Comparison of ENCODE assay signal across 1 cellular context in the genomic region with DNA sequence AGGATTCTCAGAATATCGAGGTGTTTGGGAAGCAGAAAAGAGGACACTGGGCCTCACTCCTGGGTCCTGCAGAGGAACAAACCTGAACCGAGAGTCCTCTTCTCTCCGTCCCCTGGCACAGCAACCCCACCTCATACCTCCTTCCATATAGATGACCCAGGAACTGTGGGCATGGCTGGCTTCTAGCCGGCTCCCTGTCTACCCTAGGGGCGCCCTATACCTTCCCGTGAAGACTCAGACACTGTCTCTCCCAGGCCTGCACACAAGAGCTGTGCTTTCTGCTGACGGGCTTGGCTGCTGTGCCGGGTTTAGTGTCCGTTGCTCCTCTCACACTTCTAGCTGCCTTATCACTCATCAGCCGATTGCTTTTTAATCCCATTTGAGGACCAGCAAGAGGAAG.
TF ChIP-seq lines count a peak whose summit lies in the region.

No MANE protein-coding gene starts in this region.

TF ChIP-seq in IMR-90, 13 proteins besides CTCF, POLR2A, EP300 and RAD21 (continued from another document):
- TF ChIP-seq, protein P1, sequence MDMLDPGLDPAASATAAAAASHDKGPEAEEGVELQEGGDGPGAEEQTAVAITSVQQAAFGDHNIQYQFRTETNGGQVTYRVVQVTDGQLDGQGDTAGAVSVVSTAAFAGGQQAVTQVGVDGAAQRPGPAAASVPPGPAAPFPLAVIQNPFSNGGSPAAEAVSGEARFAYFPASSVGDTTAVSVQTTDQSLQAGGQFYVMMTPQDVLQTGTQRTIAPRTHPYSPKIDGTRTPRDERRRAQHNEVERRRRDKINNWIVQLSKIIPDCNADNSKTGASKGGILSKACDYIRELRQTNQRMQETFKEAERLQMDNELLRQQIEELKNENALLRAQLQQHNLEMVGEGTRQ (IDR thresholded peaks at IDR 0.05; ENCODE audit: low read depth, low read length): no peak
- TF ChIP-seq CEBPB (IDR thresholded peaks at IDR 0.05; ENCODE audit: low read depth, low read length) (no peak), FOS (IDR thresholded peaks at IDR 0.05; ENCODE audit: low read depth, low read length) (no peak), NFE2L2 (IDR thresholded peaks at IDR 0.05; ENCODE audit: low read depth, low read length) (no peak), RFX5 (IDR thresholded peaks at IDR 0.05; ENCODE audit: low read depth, low read length) (no peak), SMC3 (IDR thresholded peaks at IDR 0.05; ENCODE audit: low read depth, low read length) (no peak), RCOR1 (IDR thresholded peaks at IDR 0.05; ENCODE audit: insufficient replicate concordance, low read length) (no peak), CHD1 (IDR thresholded peaks at IDR 0.05; ENCODE audit: low read depth, low read length) (no peak), MAZ (IDR thresholded peaks at IDR 0.05; ENCODE audit: borderline replicate concordance, low read depth, low read length) (no peak)
TF ChIP-seq in IMR-90: peak in this region for 0.
